In genomic region chr18:30945769-30946168, GRCh38 we compare ENCODE assay signal across 32 cellular contexts.
DNase-seq lines count a peak whose midpoint lies in the region; ATAC-seq and TF ChIP-seq lines count a peak whose summit lies in the region.
"Had no signal": no experiment of that assay in that cellular context is flagged by ENCODE, and none has a peak within 500 bp of the region (broad histone marks: within the 10 kb centered on the region; RNA-seq: fewer than 3 reads in every experiment).

No MANE protein-coding gene starts in this region.

- WGBS in lower leg skin, 2 donors, result 36 to 42% methylated on average over 7 of the region's 7 CpGs

- ATAC-seq in GM21737 (IDR thresholded peaks at IDR 0.05; ENCODE audit: unreplicated experiment) (no peak), GM19023 (IDR thresholded peaks at IDR 0.05; ENCODE audit: unreplicated experiment) (no peak), HG02970 (IDR thresholded peaks at IDR 0.05; ENCODE audit: low FRiP score, unreplicated experiment) (no peak)
- ATAC-seq: activated T-cell treated with anti-CD3 and anti-CD28 coated beads, Interleukin-2, amount 50 U/mL, for 72 hours; body of pancreas; gastroesophageal sphincter; right lobe of liver; T-cell had no signal

- TF ChIP-seq CTCF in lower leg skin (IDR thresholded peaks at IDR 0.05), result no peak

- TF ChIP-seq POLR2A in lower leg skin (IDR thresholded peaks at IDR 0.05), result no peak

- intact Hi-C loops in lower leg skin (cut with DNase I; ENCODE audit: low total_unique reads), result no loop called here

- H3K4me3 ChIP-seq in lower leg skin (ENCODE audit: low read depth, poor library complexity, severe bottlenecking), result no peak overlapping the region
- H3K4me3 ChIP-seq: BLaER1, body of pancreas, dorsolateral prefrontal cortex, gastroesophageal sphincter, right lobe of liver, SJSA1, spleen, tibial nerve had no signal

- DNase-seq in COR-L47 (lab: John Stamatoyannopoulos, UW), result peak; percentile 46
- DNase-seq in NCI-H1105 treated with DMSO at 0.1 percent for 48 hours (lab: John Stamatoyannopoulos, UW), result peak; percentile 99
- peak; percentile 92 for DNase-seq in astrocyte of the hippocampus (ENCODE audit: low read depth, low spot score)
- peak; percentile 13 for DNase-seq in medulla oblongata (ENCODE audit: extremely low spot score)
- DNase-seq in lower leg skin (ENCODE audit: low spot score in 2 of 2), result no peak
- DNase-seq: ACHN; activated CD4-positive, alpha-beta T cell treated with anti-CD3 and anti-CD28 coated beads, Interleukin-2, amount 50 U/mL, for 48 hours; activated naive CD4-positive, alpha-beta T cell; activated T-cell treated with anti-CD3 and anti-CD28 coated beads, Interleukin-2, amount 50 U/mL, for 72 hours; body of pancreas; cerebellar nuclear complex; DMS53; dorsolateral prefrontal cortex; HCEC 1CT; KG1; mesenchymal stem cell; MM.1S; NCI-H1436; NCI-H345; OCI-M1; posterior cingulate gyrus; right lobe of liver; spleen; stimulated activated CD8-positive, alpha-beta memory T cell treated with anti-CD3 and anti-CD28 coated beads, Interleukin-4, amount 100 ng/mL, for 48 hours; T-cell had no signal

Comparison
In these comparisons a context has a peak if more than half of its experiments do, and no peak if none do; other contexts are left out.
1. DNase-seq: peak in COR-L47 (single experiment), NCI-H1105 treated with DMSO at 0.1 percent for 48 hours (single experiment), astrocyte of the hippocampus (single experiment) and medulla oblongata (single experiment); none in lower leg skin (0 of 2).